In the genomic region with DNA sequence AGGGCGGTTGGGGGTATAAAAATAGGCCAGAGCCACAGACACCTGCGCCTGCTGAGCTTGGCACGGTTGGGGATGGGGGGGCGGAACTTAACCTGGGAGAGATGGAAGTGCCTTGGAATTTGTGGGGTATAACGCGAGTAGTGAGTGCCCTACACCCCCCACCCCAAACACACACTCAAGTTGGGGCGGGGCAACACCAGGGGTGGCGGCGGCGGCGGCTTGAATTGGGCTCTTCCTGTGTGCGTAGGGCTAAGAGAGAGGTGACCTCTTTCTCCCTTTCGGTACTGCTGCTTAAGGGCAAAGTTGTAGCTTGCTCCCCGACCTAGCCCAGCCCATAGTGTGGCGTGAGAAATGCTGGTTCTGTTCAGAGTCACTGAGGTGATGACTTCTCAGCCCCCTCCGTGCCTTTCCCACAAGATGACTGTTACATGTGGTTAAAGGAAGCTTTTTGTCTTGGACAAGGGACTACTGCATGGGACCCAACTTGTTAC, we compare ENCODE assay signal across 8 cellular contexts. TPM values are rescaled to one million over a fixed set of nuclear protein-coding genes. Genes with fewer than 3 reads are reported as not detected.
DNase-seq lines count a peak whose midpoint lies in the region; ATAC-seq, FAIRE-seq and TF ChIP-seq lines count a peak whose summit lies in the region.

No MANE protein-coding gene starts in this region.

- no peak overlapping the region for H2AFZ ChIP-seq in OCI-LY1 (ENCODE audit: low read length)

- no peaks in the 10 kb centered on the region for H3K9me2 ChIP-seq in OCI-LY1 (ENCODE audit: low read depth, low read length)

- peak; percentile 94 for FAIRE-seq in GM18507 (lab: Jason Lieb, UNC)

- no peaks in the 10 kb centered on the region for H3K27me3 ChIP-seq in OCI-LY1 (ENCODE audit: insufficient read depth, low read length)
- peaks cover 4% of the 10 kb centered on the region for H3K27me3 ChIP-seq in rectal smooth muscle tissue (ENCODE audit: control insufficient read depth, insufficient read depth, low read length)

- peaks cover 2% of the 10 kb centered on the region for H3K9me3 Mint-ChIP-seq in glutamatergic neuron (ENCODE audit: unreplicated experiment)

- H4K20me1 ChIP-seq in OCI-LY1 (ENCODE audit: insufficient read depth, low read length): no peaks in the 10 kb centered on the region

- TF ChIP-seq CTCF in OCI-LY1 (IDR thresholded peaks at IDR 0.05; ENCODE audit: low read length) (no peak), glutamatergic neuron (IDR thresholded peaks at IDR 0.05; ENCODE audit: partially characterized antibody, unreplicated experiment) (no peak)

- H3K4me3 Mint-ChIP-seq in glutamatergic neuron (ENCODE audit: unreplicated experiment): peak overlapping the region; percentile 88

- H3K36me3 ChIP-seq in OCI-LY1 (ENCODE audit: insufficient read depth, low read length) (peaks cover 6% of the 10 kb centered on the region; the same call in 1 of the 2 replicates), rectal smooth muscle tissue (ENCODE audit: control insufficient read depth, insufficient read depth, low read length) (no peaks in the 10 kb centered on the region)

- H3K36me3 Mint-ChIP-seq in glutamatergic neuron (ENCODE audit: unreplicated experiment): no peaks in the 10 kb centered on the region

- no peaks in the 10 kb centered on the region for H3K4me1 Mint-ChIP-seq in glutamatergic neuron (ENCODE audit: low read depth, unreplicated experiment)

- H3K4me1 ChIP-seq in OCI-LY1 (ENCODE audit: insufficient read depth, low read length, severe bottlenecking) (peaks cover 43% of the 10 kb centered on the region), rectal smooth muscle tissue (ENCODE audit: control insufficient read depth, insufficient read depth, low read length) (no peaks in the 10 kb centered on the region)

- DNase-seq in GM18507 (ENCODE audit: extremely low spot score, insufficient read length, low read depth): no peak
- DNase-seq in activated T-helper 1 cell treated with anti-CD3 and anti-CD28 coated beads, Interleukin-2, amount 50 U/mL, for 16 hours (ENCODE audit: low read depth in 1 of 2, low spot score in 1 of 2): peak; percentile 3 to 17
- no peak for DNase-seq in glutamatergic neuron
- no peak for DNase-seq in dedifferentiated amniotic fluid mesenchymal stem cell (ENCODE audit: extremely low spot score)
- DNase-seq in NCI-H2029 treated with DMSO at 0.1 percent for 48 hours (lab: John Stamatoyannopoulos, UW): no peak

- H3K9me3 ChIP-seq in OCI-LY1 (ENCODE audit: low read length): no peaks in the 10 kb centered on the region

- peak overlapping the region; percentile 83 for H3K4me2 ChIP-seq in OCI-LY1 (ENCODE audit: low read length)

- H3K27ac ChIP-seq in OCI-LY1 (ENCODE audit: low read depth, low read length, poor library complexity, severe bottlenecking) (peak overlapping the region; percentile 78), rectal smooth muscle tissue (ENCODE audit: low read depth, low read length) (no peak overlapping the region)

- no peak overlapping the region for H3K27ac Mint-ChIP-seq in glutamatergic neuron (ENCODE audit: unreplicated experiment)

- H3K4me3 ChIP-seq in OCI-LY1 (ENCODE audit: low read depth, low read length, poor library complexity, severe bottlenecking): peak overlapping the region; percentile 89
- peak overlapping the region; percentile 76 for H3K4me3 ChIP-seq in rectal smooth muscle tissue (ENCODE audit: low read length)

- H3K27me3 Mint-ChIP-seq in glutamatergic neuron (ENCODE audit: unreplicated experiment): no peaks in the 10 kb centered on the region

- peaks cover 50% of the 10 kb centered on the region for H3K79me2 ChIP-seq in OCI-LY1 (ENCODE audit: insufficient read depth, low read length)

- H3F3A ChIP-seq in OCI-LY1 (ENCODE audit: insufficient read depth, low read length): no peaks in the 10 kb centered on the region

- H3K9ac ChIP-seq in OCI-LY1 (ENCODE audit: low read length): peak overlapping the region; percentile 91
- H3K9ac ChIP-seq in rectal smooth muscle tissue (ENCODE audit: low read length): peak overlapping the region; percentile 26

- ATAC-seq in HG02623 (IDR thresholded peaks at IDR 0.05; ENCODE audit: unreplicated experiment): peak; percentile 40

RNA-seq across cellular contexts. Expression of a gene that starts 0.8 kb away (rescaled TPM):
- total RNA-seq in glutamatergic neuron (ENCODE audit: unreplicated experiment): 1.7 TPM

Comparison
In these comparisons a context has a peak if more than half of its experiments do, and no peak if none do; other contexts are left out.
1. DNase-seq: peak in activated T-helper 1 cell treated with anti-CD3 and anti-CD28 coated beads, Interleukin-2, amount 50 U/mL, for 16 hours (2 of 2); none in GM18507 (single experiment), glutamatergic neuron (single experiment), dedifferentiated amniotic fluid mesenchymal stem cell (single experiment) and NCI-H2029 treated with DMSO at 0.1 percent for 48 hours (single experiment).